8 cellular contexts compared by ENCODE assay signal in genomic region chr20:47663354-47664067, GRCh38.
DNase-seq lines count a peak whose midpoint lies in the region; ATAC-seq and TF ChIP-seq lines count a peak whose summit lies in the region.

No MANE protein-coding gene starts in this region.

- ATAC-seq in CD4-positive, alpha-beta T cell (ENCODE audit: poor library complexity), result peak; percentile 82
- ATAC-seq in memory B cell (ENCODE audit: low read depth), result peak; percentile 78

- H3K9me3 Mint-ChIP-seq in CD4-positive, alpha-beta T cell, result no peaks in the 10 kb centered on the region
- no peaks in the 10 kb centered on the region for H3K9me3 Mint-ChIP-seq in activated CD4-positive, alpha-beta memory T cell treated with anti-CD3 and anti-CD28 coated beads, Interleukin-2, amount 10 ng/mL, durations not matched to agents 7 days and 5 days
- H3K9me3 Mint-ChIP-seq in memory B cell, result no peaks in the 10 kb centered on the region

- intact Hi-C loops in CD4-positive, alpha-beta T cell (cut with DNase I, micrococcal nuclease), result loop anchor here (1.0 kb wide), 1 partner anchor 958 kb away; no protein-coding TSS in a partner anchor

- peak; percentile 54 to 78 (median 65) for DNase-seq in CD4-positive, alpha-beta T cell
- peak; percentile 40 for DNase-seq in HFF-Myc (ENCODE audit: extremely low read depth, low read depth)
- peak; percentile 34 for DNase-seq in NCI-H774 (lab: John Stamatoyannopoulos, UW)
- peak; percentile 80 for DNase-seq in activated CD4-positive, alpha-beta memory T cell treated with anti-CD3 and anti-CD28 coated beads, Interleukin-2, amount 10 ng/mL, durations not matched to agents 7 days and 5 days
- peak; percentile 63 for DNase-seq in effector CD4-positive, alpha-beta T cell
- peak; percentile 77 to 88 for DNase-seq in memory B cell (ENCODE audit: low spot score in 2 of 2)
- DNase-seq in stimulated activated CD8-positive, alpha-beta memory T cell treated with anti-CD3 and anti-CD28 coated beads, Interleukin-15, amount 100 ng/mL, for 4 hours (ENCODE audit: low read depth in 2 of 2), result peak; percentile 20 to 42
- DNase-seq in cortex of kidney (lab: John Stamatoyannopoulos, UW), result no peak

- CTCF ChIA-PET in CD4-positive, alpha-beta T cell (lab: Charles Lee), result interaction anchor here (0.6 to 1.7 kb wide), 4 partner anchors 11 to 957 kb away, joined by 3 to 15 read pairs (median 4); no protein-coding TSS in a partner anchor
- CTCF ChIA-PET in activated CD4-positive, alpha-beta memory T cell treated with anti-CD3 and anti-CD28 coated beads, Interleukin-2, amount 10 ng/mL, durations not matched to agents 7 days and 5 days (lab: Charles Lee), result interaction anchor here (0.6 to 3.0 kb wide), 13 partner anchors 10 to 957 kb away, joined by 3 to 14 read pairs (median 4); partner anchors contain the start of gene ZMYND8

- H3K9me3 ChIP-seq in CD4-positive, alpha-beta T cell (ENCODE audit: control insufficient read depth, low read length), result no peaks in the 10 kb centered on the region

- H3K4me1 Mint-ChIP-seq in CD4-positive, alpha-beta T cell (ENCODE audit: low read depth), result no peaks in the 10 kb centered on the region
- peaks cover 3% of the 10 kb centered on the region for H3K4me1 Mint-ChIP-seq in activated CD4-positive, alpha-beta memory T cell treated with anti-CD3 and anti-CD28 coated beads, Interleukin-2, amount 10 ng/mL, durations not matched to agents 7 days and 5 days
- H3K4me1 Mint-ChIP-seq in memory B cell, result peaks cover 16% of the 10 kb centered on the region

- POLR2A ChIA-PET in CD4-positive, alpha-beta T cell (lab: Charles Lee), result no interaction called here
- POLR2A ChIA-PET in activated CD4-positive, alpha-beta memory T cell treated with anti-CD3 and anti-CD28 coated beads, Interleukin-2, amount 10 ng/mL, durations not matched to agents 7 days and 5 days (lab: Charles Lee), result interaction anchor here (1.1 kb wide), 1 partner anchor 231 kb away, joined by 3 read pairs; no protein-coding TSS in a partner anchor

- H3K27ac ChIP-seq in CD4-positive, alpha-beta T cell (ENCODE audit: low read depth, low read length), result no peak overlapping the region

- no peak overlapping the region for H3K4me3 ChIP-seq in HFF-Myc (replicated peaks; ENCODE audit: low read depth, low read length)

- H3K27me3 ChIP-seq in CD4-positive, alpha-beta T cell (ENCODE audit: control insufficient read depth, insufficient read depth, low read length), result no peaks in the 10 kb centered on the region

- peak; percentile 92 for TF ChIP-seq CTCF in CD4-positive, alpha-beta T cell (IDR thresholded peaks at IDR 0.05)
- TF ChIP-seq CTCF in HFF-Myc (IDR thresholded peaks at IDR 0.05; ENCODE audit: low read depth, low read length, missing control alignments), result peak; percentile 98

- H3K4me3 Mint-ChIP-seq in CD4-positive, alpha-beta T cell, result no peak overlapping the region
- no peak overlapping the region for H3K4me3 Mint-ChIP-seq in activated CD4-positive, alpha-beta memory T cell treated with anti-CD3 and anti-CD28 coated beads, Interleukin-2, amount 10 ng/mL, durations not matched to agents 7 days and 5 days
- H3K4me3 Mint-ChIP-seq in memory B cell, result no peak overlapping the region

- peak overlapping the region; percentile 32 for H3K27ac Mint-ChIP-seq in CD4-positive, alpha-beta T cell
- no peak overlapping the region for H3K27ac Mint-ChIP-seq in activated CD4-positive, alpha-beta memory T cell treated with anti-CD3 and anti-CD28 coated beads, Interleukin-2, amount 10 ng/mL, durations not matched to agents 7 days and 5 days
- peak overlapping the region; percentile 69 for H3K27ac Mint-ChIP-seq in memory B cell

- H3K36me3 Mint-ChIP-seq in CD4-positive, alpha-beta T cell (ENCODE audit: low read depth), result peaks cover 21% of the 10 kb centered on the region
- peaks cover 9% of the 10 kb centered on the region for H3K36me3 Mint-ChIP-seq in activated CD4-positive, alpha-beta memory T cell treated with anti-CD3 and anti-CD28 coated beads, Interleukin-2, amount 10 ng/mL, durations not matched to agents 7 days and 5 days (ENCODE audit: low read depth)
- peaks cover 5% of the 10 kb centered on the region for H3K36me3 Mint-ChIP-seq in memory B cell

- H3K27me3 Mint-ChIP-seq in CD4-positive, alpha-beta T cell, result no peaks in the 10 kb centered on the region
- H3K27me3 Mint-ChIP-seq in activated CD4-positive, alpha-beta memory T cell treated with anti-CD3 and anti-CD28 coated beads, Interleukin-2, amount 10 ng/mL, durations not matched to agents 7 days and 5 days, result no peaks in the 10 kb centered on the region
- H3K27me3 Mint-ChIP-seq in memory B cell, result no peaks in the 10 kb centered on the region
